In the genomic region with DNA sequence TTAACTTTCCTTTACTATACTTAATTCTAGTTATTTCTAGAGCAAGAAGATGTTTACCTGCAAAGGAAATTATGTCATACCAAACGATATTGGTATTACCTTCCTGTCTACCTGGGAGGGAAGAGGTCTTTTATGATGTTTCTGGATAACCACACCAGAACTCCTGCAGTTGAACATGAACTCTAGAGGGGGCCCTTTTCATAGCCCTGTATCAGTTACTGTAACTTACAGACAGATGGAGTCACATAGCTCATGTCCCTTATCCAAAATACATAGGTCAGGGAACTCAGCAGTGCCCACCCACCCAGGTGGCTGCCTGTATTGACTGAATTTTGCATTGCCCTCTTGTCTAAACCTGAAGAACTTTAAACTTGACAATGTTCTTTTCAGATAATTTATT, we compare ENCODE assay signal across 9 cellular contexts. TPM values are rescaled to one million over a fixed set of nuclear protein-coding genes. Genes with fewer than 3 reads are reported as not detected.
DNase-seq lines count a peak whose midpoint lies in the region; ATAC-seq, FAIRE-seq and TF ChIP-seq lines count a peak whose summit lies in the region.
"Had no signal": no experiment of that assay in that cellular context is flagged by ENCODE, and none has a peak within 500 bp of the region (broad histone marks: within the 10 kb centered on the region; RNA-seq: fewer than 3 reads in every experiment).

No MANE protein-coding gene starts in this region.

- no peak overlapping the region for H3K4me2 ChIP-seq in endothelial cell of umbilical vein (ENCODE audit: insufficient read depth, low read length)

- in situ Hi-C loops in ACHN (cut with HindIII; ENCODE audit: low pct_ligation_motif_present, low pct_unique_long_range_greater_than_20kb, low sequenced_read_pairs) = no loop called here

- intact Hi-C loops in endothelial cell of umbilical vein (cut with micrococcal nuclease) = no loop called here

- no peak for FAIRE-seq in endothelial cell of umbilical vein (lab: Jason Lieb, UNC)
- FAIRE-seq: pancreas had no signal

- no peak overlapping the region for H3K27ac ChIP-seq in endothelial cell of umbilical vein (ENCODE audit: insufficient read depth, low read depth, low read length)
- H3K27ac ChIP-seq: pancreas had no signal

- no peak overlapping the region for H2AFZ ChIP-seq in endothelial cell of umbilical vein (ENCODE audit: low read depth, low read length)

- dilution Hi-C loops in endothelial cell of umbilical vein (cut with MboI; ENCODE audit: extremely low pct_ligation_motif_present, low sequenced_read_pairs) = no loop called here

- POLR2A ChIA-PET in endothelial cell of umbilical vein (lab: Charles Lee) = no interaction called here

- no peak overlapping the region for H3K9ac ChIP-seq in endothelial cell of umbilical vein (replicated peaks; ENCODE audit: extremely low read depth, insufficient read depth, low read length)

- H3K9me3 ChIP-seq in endothelial cell of umbilical vein (replicated peaks; ENCODE audit: control insufficient read depth, insufficient read depth, low read length) = no peaks in the 10 kb centered on the region
- H3K9me3 ChIP-seq: pancreas had no signal

- no peak for TF ChIP-seq POLR2A in endothelial cell of umbilical vein (IDR thresholded peaks at IDR 0.05; ENCODE audit: low read depth, low read length)

- H4K20me1 ChIP-seq in endothelial cell of umbilical vein (replicated peaks; ENCODE audit: control insufficient read depth, extremely low read depth, insufficient read depth, low read length) = peaks cover 3% of the 10 kb centered on the region

- H3K27me3 ChIP-seq in GM06990 (replicated peaks; ENCODE audit: control insufficient read depth, insufficient read depth, low read length) (no peaks in the 10 kb centered on the region), endothelial cell of umbilical vein (ENCODE audit: control insufficient read depth in 2 of 2, insufficient read depth in 2 of 2, low read length in 2 of 2) (no peaks in the 10 kb centered on the region)
- H3K27me3 ChIP-seq: pancreas had no signal

- ATAC-seq in HG02610 (IDR thresholded peaks at IDR 0.05; ENCODE audit: unreplicated experiment) = no peak
- no peak for ATAC-seq in HG03097 (IDR thresholded peaks at IDR 0.05; ENCODE audit: low FRiP score, unreplicated experiment)

- no peaks in the 10 kb centered on the region for H3K4me1 ChIP-seq in endothelial cell of umbilical vein (ENCODE audit: control insufficient read depth, extremely low read depth, insufficient read depth, low read length)
- H3K4me1 ChIP-seq: pancreas had no signal

- no peaks in the 10 kb centered on the region for H3K9me1 ChIP-seq in endothelial cell of umbilical vein (replicated peaks; ENCODE audit: control insufficient read depth, extremely low read depth, insufficient read depth, low read length)

- BruUV-seq in endothelial cell of umbilical vein (replicated peaks; lab: Mats Ljungman, UMichigan) = no TSS peak

- H3K79me2 ChIP-seq in endothelial cell of umbilical vein (ENCODE audit: control insufficient read depth, insufficient read depth, low read length) = peaks cover 6% of the 10 kb centered on the region

- H3K4me3 ChIP-seq in GM06990 (replicated peaks; ENCODE audit: low read depth, low read length) (no peak overlapping the region), endothelial cell of umbilical vein (replicated peaks in 1 of 3; ENCODE audit: insufficient read depth in 1 of 3, low read depth in 1 of 3, low read length in 3 of 3) (no peak overlapping the region)
- H3K4me3 ChIP-seq: pancreas had no signal

- H3K36me3 ChIP-seq in GM06990 (ENCODE audit: control insufficient read depth, insufficient read depth, low read length) (peaks cover 9% of the 10 kb centered on the region), endothelial cell of umbilical vein (ENCODE audit: control insufficient read depth in 2 of 2, extremely low read depth in 1 of 2, insufficient read depth in 2 of 2, low read length in 2 of 2) (peaks cover 15 to 17% of the 10 kb centered on the region in 2 experiments)

- TF ChIP-seq CTCF in GM06990 (IDR thresholded peaks at IDR 0.05; ENCODE audit: insufficient read depth, low read length, poor library complexity, severe bottlenecking) = peak; percentile 53
- peak in 1 of 2 donors; percentile 22 for TF ChIP-seq CTCF in endothelial cell of umbilical vein (IDR thresholded peaks at IDR 0.05; ENCODE audit: extremely low read depth in 1 of 2, insufficient read depth in 1 of 2, low read depth in 1 of 2, low read length in 2 of 2)

- DNase-seq in ACHN = peak; percentile 30
- no peak for DNase-seq in GM06990 (ENCODE audit: extremely low read depth, insufficient read length)
- peak; percentile 58 for DNase-seq in NCI-H82 (lab: John Stamatoyannopoulos, UW)
- peak; percentile 24 for DNase-seq in endothelial cell of umbilical vein (ENCODE audit: low read depth, low spot score)
- DNase-seq in amygdala (lab: John Stamatoyannopoulos, UW) = no peak
- no peak for DNase-seq in hypothalamus (lab: John Stamatoyannopoulos, UW)
- DNase-seq: pancreas had no signal

- CTCF ChIA-PET in endothelial cell of umbilical vein (lab: Charles Lee) = interaction anchor here (0.6 to 1.1 kb wide), 7 partner anchors 11 to 249 kb away, joined by 3 to 5 read pairs (median 3); partner anchors contain the start of gene RAB5IF

TF ChIP-seq in endothelial cell of umbilical vein, 7 proteins besides CTCF, POLR2A, EP300 and RAD21:
- TF ChIP-seq JUN (IDR thresholded peaks at IDR 0.05; ENCODE audit: borderline replicate concordance, insufficient read depth, insufficient read length, low read depth) (no peak), EZH2 (IDR thresholded peaks at IDR 0.05; ENCODE audit: borderline replicate concordance, low read depth, low read length, severe bottlenecking) (no peak), MYC (IDR thresholded peaks at IDR 0.05; ENCODE audit: low read depth, low read length) (no peak), POLR2AphosphoS5 (IDR thresholded peaks at IDR 0.05; ENCODE audit: insufficient read depth, low read depth, low read length) (no peak), GATA2 (IDR thresholded peaks at IDR 0.05; ENCODE audit: insufficient read depth, insufficient read length, low read depth, low read length) (no peak), FOS (IDR thresholded peaks at IDR 0.05; ENCODE audit: borderline replicate concordance, insufficient read depth, low read length) (no peak)
- TF ChIP-seq, protein P1, sequence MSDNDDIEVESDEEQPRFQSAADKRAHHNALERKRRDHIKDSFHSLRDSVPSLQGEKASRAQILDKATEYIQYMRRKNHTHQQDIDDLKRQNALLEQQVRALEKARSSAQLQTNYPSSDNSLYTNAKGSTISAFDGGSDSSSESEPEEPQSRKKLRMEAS (IDR thresholded peaks at IDR 0.05; ENCODE audit: insufficient read depth, insufficient read length) = no peak
TF ChIP-seq in endothelial cell of umbilical vein: peak in this region for 0.

RNA-seq across cellular contexts. Expression of gene MYL9, which starts 35.1 kb away (rescaled TPM):
- 90.4 and 116 TPM in 2 replicates for total RNA-seq in endothelial cell of umbilical vein
- polyA plus RNA-seq in endothelial cell of umbilical vein = 41.7 and 55.7 TPM in 2 replicates
- 53.3 and 66.9 TPM in 2 replicates for polyA plus RNA-seq in endothelial cell of umbilical vein (2011; cell fraction: cytosol; rRNA removed)
- 20.4 and 29.6 TPM in 2 replicates for polyA plus RNA-seq in endothelial cell of umbilical vein (2011; cell fraction: nucleus; rRNA removed)
- 63.8 and 111 TPM in 2 replicates for polyA plus RNA-seq in endothelial cell of umbilical vein (2012)
- polyA minus RNA-seq in endothelial cell of umbilical vein = 26.3 and 32.0 TPM in 2 replicates
- polyA minus RNA-seq in endothelial cell of umbilical vein (2011; cell fraction: cytosol; rRNA and poly(A)+ RNA removed) = 4.6 TPM
- 8.4 and 14.5 TPM in 2 replicates for polyA minus RNA-seq in endothelial cell of umbilical vein (2011; cell fraction: nucleus; rRNA and poly(A)+ RNA removed)

Comparison
In these comparisons a context has a peak if more than half of its experiments do, and no peak if none do; other contexts are left out.
1. DNase-seq: peak in ACHN (single experiment), NCI-H82 (single experiment) and endothelial cell of umbilical vein (single experiment); none in GM06990 (single experiment), amygdala (0 of 56) and hypothalamus (0 of 51).